ENCODE assay signal across 16 cellular contexts in the genomic region with DNA sequence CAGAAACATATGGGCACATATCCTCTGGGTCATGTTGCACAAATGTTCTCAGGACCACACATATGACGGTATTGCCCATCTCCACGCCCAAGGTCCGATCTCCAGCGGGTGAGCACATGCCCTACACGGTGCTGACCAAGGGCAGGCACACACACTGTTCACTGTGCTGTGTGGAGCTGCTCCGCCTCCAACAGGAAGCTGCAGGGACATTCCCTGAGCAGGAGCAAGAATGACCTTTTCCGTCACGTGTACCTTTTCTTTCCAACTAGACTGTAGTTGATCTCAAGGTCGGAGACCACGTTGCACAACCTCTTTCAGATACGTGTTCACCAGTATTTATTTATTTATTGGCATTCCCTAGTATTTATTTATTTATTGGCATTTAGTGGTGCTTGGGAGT. TPM values are rescaled to one million over a fixed set of nuclear protein-coding genes. Genes with fewer than 3 reads are reported as not detected.
A peak's percentile ranks its signal among the peaks of the same experiment; 100 is the strongest.
DNase-seq lines count a peak whose midpoint lies in the region; ATAC-seq and TF ChIP-seq lines count a peak whose summit lies in the region.
"Had no signal": no experiment of that assay in that cellular context is flagged by ENCODE, and none has a peak within 500 bp of the region (broad histone marks: within the 10 kb centered on the region; RNA-seq: fewer than 3 reads in every experiment).

No MANE protein-coding gene starts in this region.

- H3K36me3 Mint-ChIP-seq in activated T-cell treated with anti-CD3 and anti-CD28 coated beads, Interleukin-2, amount 50 U/mL, for 24 hours (ENCODE audit: low read depth), result peaks cover 39% of the 10 kb centered on the region
- H3K36me3 Mint-ChIP-seq in activated T-cell treated with anti-CD3 and anti-CD28 coated beads, Interleukin-2, amount 50 U/mL, for 4 hours (ENCODE audit: insufficient read depth), result peaks cover 3% of the 10 kb centered on the region
- H3K36me3 Mint-ChIP-seq in H9 (ENCODE audit: insufficient read depth in 1 of 3, low read depth in 3 of 3) (peaks cover 0 to 6% (median 2%) of the 10 kb centered on the region in 3 experiments; a peak in 3 of 7 replicates), Caco-2 (ENCODE audit: insufficient read depth, unreplicated experiment) (no peaks in the 10 kb centered on the region)

- TF ChIP-seq CTCF in mucosa of descending colon (IDR thresholded peaks at IDR 0.05) (no peak), H9 (conservative IDR thresholded peaks at IDR 0.05) (no peak), Caco-2 (IDR thresholded peaks at IDR 0.05; ENCODE audit: insufficient read depth in 1 of 2, low read depth in 1 of 2, low read length in 1 of 2, severe bottlenecking in 1 of 2, unreplicated experiment in 1 of 2) (no peak)

- no peak overlapping the region for H2AFZ ChIP-seq in H9 (ENCODE audit: low read length)
- H2AFZ ChIP-seq: PC-9 had no signal

- no TSS peak for BruUV-seq in Caco-2 (replicated peaks; lab: Mats Ljungman, UMichigan)

- no peak overlapping the region for H2AK5ac ChIP-seq in H9 (ENCODE audit: insufficient read length, low read length)

- no peaks in the 10 kb centered on the region for H4K20me1 ChIP-seq in H9 (ENCODE audit: control insufficient read depth, insufficient read depth, insufficient read length)

- POLR2A ChIA-PET in Caco-2 (lab: Charles Lee), result no interaction called here

- H2BK12ac ChIP-seq in H9 (ENCODE audit: insufficient read length, low read depth, low read length), result no peak overlapping the region

- no peak overlapping the region for H3K4ac ChIP-seq in H9 (ENCODE audit: low read depth, low read length)

- H3K4me2 ChIP-seq in H9 (ENCODE audit: insufficient read depth, insufficient read length, low read length), result no peak overlapping the region
- H3K4me2 ChIP-seq: A549, PC-9 had no signal

- no peak overlapping the region for H3K9ac ChIP-seq in H9 (ENCODE audit: extremely low read depth, insufficient read length, low read length)

- H3K79me1 ChIP-seq in H9 (ENCODE audit: insufficient read depth, low read depth, low read length, poor library complexity, severe bottlenecking), result no peaks in the 10 kb centered on the region

- no peak overlapping the region for H4K5ac ChIP-seq in H9 (ENCODE audit: insufficient read length, low read depth, low read length)

- H3K9me3 ChIP-seq in mucosa of descending colon, result no peaks in the 10 kb centered on the region
- no peaks in the 10 kb centered on the region for H3K9me3 ChIP-seq in aorta (ENCODE audit: control insufficient read depth, low read length)
- no peaks in the 10 kb centered on the region for H3K9me3 ChIP-seq in H9 (ENCODE audit: control insufficient read depth, low read depth, low read length)
- H3K9me3 ChIP-seq in Caco-2, result no peaks in the 10 kb centered on the region
- H3K9me3 ChIP-seq: A549 had no signal

- H4K91ac ChIP-seq in H9 (ENCODE audit: insufficient read length, low read depth, low read length), result no peak overlapping the region

- H2BK5ac ChIP-seq in H9 (ENCODE audit: insufficient read length, low read length), result no peak overlapping the region

- H3K27me3 ChIP-seq in aorta (ENCODE audit: control insufficient read depth in 1 of 2, insufficient read depth in 2 of 2, low read length in 1 of 2), result no peaks in the 10 kb centered on the region
- no peaks in the 10 kb centered on the region for H3K27me3 ChIP-seq in H9 (ENCODE audit: insufficient read depth, low read length)
- H3K27me3 ChIP-seq in Caco-2 (replicated peaks; ENCODE audit: control insufficient read depth, insufficient read depth, low read length), result no peaks in the 10 kb centered on the region
- H3K27me3 ChIP-seq: cardiac muscle cell had no signal

- no peak overlapping the region for H2BK120ac ChIP-seq in H9 (ENCODE audit: low read depth, low read length, poor library complexity, severe bottlenecking)

- no peak overlapping the region for H3K4me3 Mint-ChIP-seq in activated T-cell treated with anti-CD3 and anti-CD28 coated beads, Interleukin-2, amount 50 U/mL, for 24 hours
- no peak overlapping the region for H3K4me3 Mint-ChIP-seq in activated T-cell treated with anti-CD3 and anti-CD28 coated beads, Interleukin-2, amount 50 U/mL, for 4 hours
- H3K4me3 Mint-ChIP-seq in H9 (no peak overlapping the region), Caco-2 (ENCODE audit: unreplicated experiment) (no peak overlapping the region)
- H3K4me3 Mint-ChIP-seq: T-helper 1 cell treated with Interleukin-12 subunit alpha and Interleukin-12 subunit beta and Interleukin-4 antibody, amounts not matched to agents 30 μg/mL and 1 μg/mL, for 36 hours had no signal

- 89% methylated on average over 11 of the region's 11 CpGs for WGBS in aorta, 2 donors
- no CpG with 5 or more reads among the region's 11 CpGs for WGBS in H9 (ENCODE audit: extremely low coverage, insufficient read length, low lambda C conversion rate)

- no peak overlapping the region for H2BK20ac ChIP-seq in H9 (ENCODE audit: low read depth, low read length, poor library complexity, severe bottlenecking)

- peaks cover 62% of the 10 kb centered on the region for H3K4me1 Mint-ChIP-seq in activated T-cell treated with anti-CD3 and anti-CD28 coated beads, Interleukin-2, amount 50 U/mL, for 24 hours (ENCODE audit: low read depth)
- H3K4me1 Mint-ChIP-seq in activated T-cell treated with anti-CD3 and anti-CD28 coated beads, Interleukin-2, amount 50 U/mL, for 4 hours (ENCODE audit: low read depth), result peaks cover 40% of the 10 kb centered on the region
- H3K4me1 Mint-ChIP-seq in H9, result peaks cover 3 to 7% of the 10 kb centered on the region in 2 experiments
- H3K4me1 Mint-ChIP-seq in Caco-2 (ENCODE audit: low read depth, unreplicated experiment), result peaks cover 5% of the 10 kb centered on the region

- no peak for DNase-seq in activated T-cell treated with anti-CD3 and anti-CD28 coated beads, Interleukin-2, amount 50 U/mL, for 24 hours
- no peak for DNase-seq in activated T-cell treated with anti-CD3 and anti-CD28 coated beads, Interleukin-2, amount 50 U/mL, for 4 hours
- peak; percentile 74 for DNase-seq in Right ventricle myocardium inferior (ENCODE audit: missing footprints)
- peak in 1 of 3 donors; percentile 62 for DNase-seq in mucosa of descending colon
- peak; percentile 62 to 77 for DNase-seq in aorta
- no peak for DNase-seq in H9
- DNase-seq in Caco-2, result no peak
- no peak for DNase-seq in AG20443 (ENCODE audit: low spot score)
- DNase-seq: activated gamma-delta T cell treated with Interleukin-2 at 50 U/mL for 16 hours, NCI-H1105, NCI-H446 had no signal

- no peak overlapping the region for H4K8ac ChIP-seq in H9 (replicated peaks; ENCODE audit: insufficient read length, low read depth, low read length)

- ATAC-seq in activated T-cell treated with anti-CD3 and anti-CD28 coated beads, Interleukin-2, amount 50 U/mL, for 4 hours, result no peak
- peak; percentile 48 for ATAC-seq in Right ventricle myocardium inferior
- peak; percentile 75 for ATAC-seq in mucosa of descending colon
- ATAC-seq in aorta (ENCODE audit: low FRiP score), result peak; percentile 68
- ATAC-seq: A549 had no signal

- H3K4me3 ChIP-seq in mucosa of descending colon (no peak overlapping the region), aorta (ENCODE audit: low read length in 2 of 2) (no peak overlapping the region), Caco-2 (ENCODE audit: low read depth, low read length) (no peak overlapping the region)
- H3K4me3 ChIP-seq: A549, cardiac muscle cell, PC-9 had no signal

- H3K27ac Mint-ChIP-seq in activated T-cell treated with anti-CD3 and anti-CD28 coated beads, Interleukin-2, amount 50 U/mL, for 24 hours, result peak overlapping the region; percentile 93
- no peak overlapping the region for H3K27ac Mint-ChIP-seq in H9
- H3K27ac Mint-ChIP-seq in Caco-2 (ENCODE audit: unreplicated experiment), result no peak overlapping the region
- H3K27ac Mint-ChIP-seq: T-helper 1 cell treated with Interleukin-12 subunit alpha and Interleukin-12 subunit beta and Interleukin-4 antibody, amounts not matched to agents 30 μg/mL and 1 μg/mL, for 36 hours had no signal

- H3K56ac ChIP-seq in H9 (ENCODE audit: insufficient read length, low read depth, low read length), result no peak overlapping the region

- H3K14ac ChIP-seq in H9 (ENCODE audit: insufficient read depth, low read length), result no peak overlapping the region; the same call in 1 of the 2 replicates

- H3K9me3 Mint-ChIP-seq in activated T-cell treated with anti-CD3 and anti-CD28 coated beads, Interleukin-2, amount 50 U/mL, for 24 hours, result peaks cover 26% of the 10 kb centered on the region
- no peaks in the 10 kb centered on the region for H3K9me3 Mint-ChIP-seq in activated T-cell treated with anti-CD3 and anti-CD28 coated beads, Interleukin-2, amount 50 U/mL, for 4 hours
- H3K9me3 Mint-ChIP-seq in H9 (peaks cover 0 to 7% of the 10 kb centered on the region in 2 experiments; a peak in 3 of 5 replicates), Caco-2 (ENCODE audit: unreplicated experiment) (no peaks in the 10 kb centered on the region)

- no peak overlapping the region for H3K23ac ChIP-seq in H9 (ENCODE audit: insufficient read length, low read depth, low read length)

- CTCF ChIA-PET in Caco-2 (lab: Charles Lee), result interaction anchor here (1.0 kb wide), 1 partner anchor 9 kb away, joined by 3 read pairs; no protein-coding TSS in a partner anchor

- H3K18ac ChIP-seq in H9 (ENCODE audit: insufficient read length, low read depth, low read length), result no peak overlapping the region

- no peak overlapping the region for H3T11ph ChIP-seq in H9 (ENCODE audit: low read length)

- no peaks in the 10 kb centered on the region for H3K79me2 ChIP-seq in H9 (ENCODE audit: insufficient read depth, low read length)

- H3K36me3 ChIP-seq in mucosa of descending colon (ENCODE audit: low read depth), result no peaks in the 10 kb centered on the region
- no peaks in the 10 kb centered on the region for H3K36me3 ChIP-seq in aorta (ENCODE audit: control insufficient read depth in 1 of 2, insufficient read depth in 2 of 2, low read length in 1 of 2)
- no peaks in the 10 kb centered on the region for H3K36me3 ChIP-seq in Caco-2 (ENCODE audit: control insufficient read depth, insufficient read depth, low read length)

- no peak overlapping the region for H2BK15ac ChIP-seq in H9 (ENCODE audit: low read depth, low read length)

- intact Hi-C loops in Right ventricle myocardium inferior (cut with DNase I) (no loop called here), mucosa of descending colon (cut with DNase I, micrococcal nuclease) (no loop called here), aorta (cut with DNase I) (no loop called here), Caco-2 (cut with micrococcal nuclease; ENCODE audit: unreplicated experiment) (no loop called here)

- H3K27ac ChIP-seq in aorta (ENCODE audit: low read depth in 1 of 2, low read length in 2 of 2), result no peak overlapping the region
- no peak overlapping the region for H3K27ac ChIP-seq in H9 (ENCODE audit: insufficient read length, low read depth, low read length)
- H3K27ac ChIP-seq: A549, cardiac muscle cell, PC-9 had no signal

- no peaks in the 10 kb centered on the region for H3K23me2 ChIP-seq in H9 (ENCODE audit: insufficient read length, low read depth, low read length, poor library complexity, severe bottlenecking)

- no peaks in the 10 kb centered on the region for H3K4me1 ChIP-seq in mucosa of descending colon (ENCODE audit: low read depth)
- no peaks in the 10 kb centered on the region for H3K4me1 ChIP-seq in aorta (ENCODE audit: control insufficient read depth in 1 of 2, insufficient read depth in 2 of 2, low read length in 2 of 2)
- 0 out of 2 replicates have a peak, but pooled peaks cover 3% of the 10 kb centered on the region for H3K4me1 ChIP-seq in H9 (ENCODE audit: insufficient read depth, low read length)
- H3K4me1 ChIP-seq in Caco-2, result 0 out of 2 replicates have a peak, but pooled peaks cover 4% of the 10 kb centered on the region
- H3K4me1 ChIP-seq: A549 had no signal

- H3K27me3 Mint-ChIP-seq in activated T-cell treated with anti-CD3 and anti-CD28 coated beads, Interleukin-2, amount 50 U/mL, for 24 hours, result no peaks in the 10 kb centered on the region
- no peaks in the 10 kb centered on the region for H3K27me3 Mint-ChIP-seq in activated T-cell treated with anti-CD3 and anti-CD28 coated beads, Interleukin-2, amount 50 U/mL, for 4 hours (ENCODE audit: low read depth)
- no peaks in the 10 kb centered on the region for H3K27me3 Mint-ChIP-seq in H9 (ENCODE audit: low read depth)
- H3K27me3 Mint-ChIP-seq in Caco-2 (ENCODE audit: insufficient read depth, unreplicated experiment), result no peaks in the 10 kb centered on the region

RNA-seq across cellular contexts. Expression of gene B3GNT5, which starts 41.7 kb away (rescaled TPM):
- 10 to 100 TPM; 24.1 to 66.6 (median 34.1) TPM for total RNA-seq in activated T-cell treated with anti-CD3 and anti-CD28 coated beads, Interleukin-2, amount 50 U/mL, for 4 hours
- 2.0 TPM for total RNA-seq in Right ventricle myocardium inferior
- 10 to 100 TPM; 33.7 to 80.1 (median 71.2) TPM for total RNA-seq in mucosa of descending colon
- 10 to 100 TPM in 1 of 2 donors, 1 to 10 TPM in 1; 9.2 to 10.0 TPM for total RNA-seq in aorta
- polyA plus RNA-seq in aorta, result 10 to 100 TPM in 1 of 2 donors, 1 to 10 TPM in 1; 1.6 to 12.5 TPM
- total RNA-seq in H9 (2021), result 7.3 and 7.6 TPM in 2 replicates
- 9.4 and 10.9 TPM in 2 replicates for total RNA-seq in Caco-2 (2022)

RNA-seq across cellular contexts. Expression of gene LAMP3, which starts 48.9 kb away (rescaled TPM):
- total RNA-seq in activated T-cell treated with anti-CD3 and anti-CD28 coated beads, Interleukin-2, amount 50 U/mL, for 4 hours, result 1 to 10 TPM; 5.7 to 6.9 (median 6.7) TPM
- not detected for total RNA-seq in Right ventricle myocardium inferior
- total RNA-seq in mucosa of descending colon, result under 1 TPM; 0.44 to 0.99 (median 0.49) TPM
- total RNA-seq in aorta, result under 1 TPM; 0.23 to 0.27 TPM
- under 1 TPM; 0.23 to 0.50 TPM for polyA plus RNA-seq in aorta
- total RNA-seq in H9 (2021), result 0.15 TPM in 1 of 2 replicates, not detected in the other
- total RNA-seq in Caco-2 (2022), result 6.0 and 12.3 TPM in 2 replicates
- total RNA-seq: myocyte had no signal
- polyA plus RNA-seq: cardiac muscle cell had no signal

Comparison
In these comparisons a context has a peak if more than half of its experiments do, and no peak if none do; other contexts are left out.
1. DNase-seq: peak in Right ventricle myocardium inferior (single experiment) and aorta (2 of 2); none in activated T-cell treated with anti-CD3 and anti-CD28 coated beads, Interleukin-2, amount 50 U/mL, for 24 hours (single experiment), activated T-cell treated with anti-CD3 and anti-CD28 coated beads, Interleukin-2, amount 50 U/mL, for 4 hours (single experiment), H9 (single experiment), Caco-2 (0 of 2) and AG20443 (single experiment).
2. ATAC-seq: peak in Right ventricle myocardium inferior (single experiment), mucosa of descending colon (single experiment) and aorta (single experiment); none in activated T-cell treated with anti-CD3 and anti-CD28 coated beads, Interleukin-2, amount 50 U/mL, for 4 hours (0 of 2).